Comparison of ENCODE assay signal across 1 cellular context in genomic region chr16:81073560-81074330, GRCh38.
TF ChIP-seq lines count a peak whose summit lies in the region.

No MANE protein-coding gene starts in this region.

TF ChIP-seq in GM23338, 12 proteins besides CTCF, POLR2A, EP300 and RAD21 (continued from another document):
- TF ChIP-seq REST (IDR thresholded peaks at IDR 0.05; ENCODE audit: unreplicated experiment) (no peak), JUNB (IDR thresholded peaks at IDR 0.05; ENCODE audit: unreplicated experiment) (no peak), STAT1 (IDR thresholded peaks at IDR 0.05; ENCODE audit: unreplicated experiment) (no peak)
